In genomic region chr13:26558074-26558805, GRCh38 we compare ENCODE assay signal across 9 cellular contexts. TPM values are rescaled to one million over a fixed set of nuclear protein-coding genes. Genes with fewer than 3 reads are reported as not detected.
A peak's percentile ranks its signal among the peaks of the same experiment; 100 is the strongest.
DNase-seq lines count a peak whose midpoint lies in the region; ATAC-seq, FAIRE-seq and TF ChIP-seq lines count a peak whose summit lies in the region.
"Had no signal": no experiment of that assay in that cellular context is flagged by ENCODE, and none has a peak within 500 bp of the region (broad histone marks: within the 10 kb centered on the region; RNA-seq: fewer than 3 reads in every experiment).

No MANE protein-coding gene starts in this region.

- POLR2A ChIA-PET in MCF 10A (lab: Yijun Ruan, JAX) (interaction anchor here (0.5 to 3.5 kb wide), 15 partner anchors 9 to 373 kb away, joined by 3 to 20 read pairs (median 5); partner anchors contain the start of gene RNF6), HepG2 (lab: Yijun Ruan, JAX) (interaction anchor here (0.8 to 2.3 kb wide), 3 partner anchors 13 to 77 kb away, joined by 4 to 10 read pairs (median 5); no protein-coding TSS in a partner anchor)

- H3K9ac ChIP-seq in HUES48 (ENCODE audit: low read depth, low read length) (peak overlapping the region; percentile 60; the same call in 1 of the 2 replicates), HepG2 (ENCODE audit: insufficient read depth, low read depth, low read length) (peak overlapping the region; percentile 72)

- WGBS in HepG2 (ENCODE audit: low lambda C conversion rate): 65% methylated on average over 46 of the region's 73 CpGs
- WGBS in thyroid gland, 2 donors: 6 to 12% methylated on average over 17 to 33 of the region's 73 CpGs

- intact Hi-C loops in MCF 10A (cut with micrococcal nuclease) (loop anchor here (5.0 to 10.0 kb wide), 4 partner anchors 57 to 371 kb away; no protein-coding TSS in a partner anchor), HepG2 (cut with micrococcal nuclease; ENCODE audit: unreplicated experiment) (no loop called here), thyroid gland (cut with DNase I) (loop anchor here (10.0 kb wide), 1 partner anchor 47 kb away; no protein-coding TSS in a partner anchor)

- no peaks in the 10 kb centered on the region for H3K36me3 Mint-ChIP-seq in MCF 10A (ENCODE audit: insufficient read depth, unreplicated experiment)

- H3K79me2 ChIP-seq in HepG2 (ENCODE audit: insufficient read depth, low read length): peaks cover 35% of the 10 kb centered on the region

- peak; percentile 20 for DNase-seq in MCF 10A (ENCODE audit: unreplicated experiment)
- no peak for DNase-seq in HepG2 (ENCODE audit: low spot score)
- DNase-seq in thyroid gland: peak; percentile 24 to 25
- DNase-seq in stimulated activated naive CD4-positive, alpha-beta T cell (lab: John Stamatoyannopoulos, UW): no peak
- DNase-seq in NK-92 (lab: John Stamatoyannopoulos, UW; ENCODE audit: unreplicated experiment): no peak

- H3K4me1 Mint-ChIP-seq in MCF 10A (ENCODE audit: insufficient read depth, unreplicated experiment): peaks cover 15% of the 10 kb centered on the region

- no TSS peak for BruUV-seq in MCF 10A (replicated peaks; lab: Mats Ljungman, UMichigan)
- BruUV-seq in HepG2 (replicated peaks; lab: Mats Ljungman, UMichigan): no TSS peak

- H3K4me1 ChIP-seq in HUES48 (ENCODE audit: control insufficient read depth, insufficient read depth, low read length): peaks cover 21% of the 10 kb centered on the region
- H3K4me1 ChIP-seq in HepG2 (ENCODE audit: insufficient read depth, low read length): peaks cover 41% of the 10 kb centered on the region
- H3K4me1 ChIP-seq in thyroid gland: peaks cover 18 to 23% of the 10 kb centered on the region in 2 donors

- TF ChIP-seq POLR2A in HepG2 (IDR thresholded peaks at IDR 0.05; ENCODE audit: insufficient read depth in 1 of 2, low read depth in 2 of 2, low read length in 2 of 2) (no peak), thyroid gland (IDR thresholded peaks at IDR 0.05) (no peak)

- TF ChIP-seq CTCF in MCF 10A (IDR thresholded peaks at IDR 0.05; ENCODE audit: unreplicated experiment): no peak
- TF ChIP-seq CTCF in HepG2 (CRISPR knock-in tag; IDR thresholded peaks at IDR 0.05): no peak
- no peak for TF ChIP-seq CTCF in thyroid gland (IDR thresholded peaks at IDR 0.05)

- H3K4me3 Mint-ChIP-seq in MCF 10A (ENCODE audit: unreplicated experiment): peak overlapping the region; percentile 79

- in situ Hi-C loops in HepG2 (cut with HindIII; ENCODE audit: extremely low pct_ligation_motif_present, low pct_unique_long_range_greater_than_20kb): no loop called here

- no peak for FAIRE-seq in HepG2 (lab: Jason Lieb, UNC)

- H3K27ac ChIP-seq in HUES48 (ENCODE audit: low read depth, low read length): no peak overlapping the region
- H3K27ac ChIP-seq in HepG2 (ENCODE audit: extremely low read length, insufficient read depth, low read length): peak overlapping the region; percentile 44
- peak overlapping the region in 2 of 3 donors; percentile 21 to 40 for H3K27ac ChIP-seq in thyroid gland

- ATAC-seq in HepG2 (0 out of 3 replicates have a peak, but pooled peaks have one; percentile 5), HG02623 (IDR thresholded peaks at IDR 0.05; ENCODE audit: unreplicated experiment) (no peak)

- no peak for TF ChIP-seq RAD21 in HepG2 (CRISPR knock-in tag; IDR thresholded peaks at IDR 0.05)

- peaks cover 6% of the 10 kb centered on the region; the same call in 1 of the 2 replicates for H4K20me1 ChIP-seq in HepG2 (ENCODE audit: insufficient read depth, low read length)

- H3K27me3 ChIP-seq in HUES48 (ENCODE audit: control insufficient read depth, insufficient read depth, low read length) (peaks cover 21% of the 10 kb centered on the region), HepG2 (ENCODE audit: control insufficient read depth in 1 of 2, insufficient read depth in 2 of 2, low read length in 2 of 2) (0 out of 5 replicates have a peak, but pooled peaks cover 0 to 9% of the 10 kb centered on the region in 2 experiments), thyroid gland (no peaks in the 10 kb centered on the region)

- H3K36me3 ChIP-seq in HUES48 (ENCODE audit: control insufficient read depth, insufficient read depth, low read length) (no peaks in the 10 kb centered on the region), HepG2 (replicated peaks in 1 of 2; ENCODE audit: control insufficient read depth in 1 of 2, insufficient read depth in 2 of 2, low read length in 2 of 2) (no peaks in the 10 kb centered on the region), thyroid gland (no peaks in the 10 kb centered on the region)

- H3K4me3 ChIP-seq in GM08714 (ENCODE audit: low read length) (peak overlapping the region; percentile 50), HUES48 (ENCODE audit: low read depth, low read length) (peak overlapping the region; percentile 76), HepG2 (replicated peaks in 1 of 3; ENCODE audit: insufficient read depth in 1 of 3, low read depth in 2 of 3, low read length in 3 of 3) (peak overlapping the region; percentile 65 to 78 (median 72); a peak in 5 of 6 replicates), thyroid gland (replicated peaks in 1 of 3) (peak overlapping the region; percentile 37 to 93 (median 81))

- no peak overlapping the region for H2AFZ ChIP-seq in HepG2 (ENCODE audit: low read length)

- no peaks in the 10 kb centered on the region for H3K9me3 Mint-ChIP-seq in MCF 10A (ENCODE audit: unreplicated experiment)

- H3K9me3 ChIP-seq in HUES48 (ENCODE audit: control insufficient read depth, insufficient read depth, low read length): 0 out of 2 replicates have a peak, but pooled peaks cover 2% of the 10 kb centered on the region
- H3K9me3 ChIP-seq in HepG2 (ENCODE audit: low read length): no peaks in the 10 kb centered on the region; the same call in 1 of the 2 replicates
- no peaks in the 10 kb centered on the region for H3K9me3 ChIP-seq in thyroid gland

- TF ChIP-seq EP300 in HepG2 (IDR thresholded peaks at IDR 0.05; ENCODE audit: low read depth in 2 of 2, low read length in 2 of 2) (no peak), HepG2 (CRISPR knock-in tag; IDR thresholded peaks at IDR 0.05; ENCODE audit: borderline replicate concordance) (no peak)

- no peak overlapping the region for H3K27ac Mint-ChIP-seq in MCF 10A (ENCODE audit: low read depth, unreplicated experiment)

- CTCF ChIA-PET in MCF 10A (lab: Yijun Ruan, JAX): interaction anchor here (0.6 to 1.1 kb wide), 4 partner anchors 56 to 149 kb away, joined by 3 to 4 read pairs (median 3); no protein-coding TSS in a partner anchor
- CTCF ChIA-PET in HepG2 (lab: Yijun Ruan, JAX; ENCODE audit: low intra/inter-chr PET ratio, low total read pairs): no interaction called here

- peaks cover 11% of the 10 kb centered on the region for H3K27me3 Mint-ChIP-seq in MCF 10A (ENCODE audit: insufficient read depth, unreplicated experiment)

- peak overlapping the region; percentile 54 for H3K4me2 ChIP-seq in HepG2 (ENCODE audit: low read depth, low read length)

TF ChIP-seq in HepG2, 621 proteins besides CTCF, POLR2A, EP300 and RAD21 (continues in another document):
- no peak for TF ChIP-seq PITX1 (CRISPR knock-in tag; IDR thresholded peaks at IDR 0.05)
- no peak for TF ChIP-seq MYC (CRISPR knock-in tag; IDR thresholded peaks at IDR 0.05; ENCODE audit: borderline replicate concordance)
- TF ChIP-seq SRSF4 (IDR thresholded peaks at IDR 0.05; ENCODE audit: low read depth, low read length, poor library complexity, severe bottlenecking): no peak
- TF ChIP-seq AGO2 (optimal IDR thresholded peaks at IDR 0.05; ENCODE audit: low read depth, low read length): peak; percentile 59
- TF ChIP-seq ZFY (CRISPR knock-in tag; IDR thresholded peaks at IDR 0.05): peak; percentile 58; the same call in 1 of the 2 replicates
- no peak for TF ChIP-seq ZNF816 (CRISPR knock-in tag; IDR thresholded peaks at IDR 0.05; ENCODE audit: borderline replicate concordance)
- no peak for TF ChIP-seq RORA (CRISPR knock-in tag; IDR thresholded peaks at IDR 0.05)
- no peak for TF ChIP-seq ZNF710 (CRISPR knock-in tag; IDR thresholded peaks at IDR 0.05; ENCODE audit: borderline replicate concordance)

RNA-seq across cellular contexts. Expression of gene WASF3, which starts 0.8 kb away (rescaled TPM):
- total RNA-seq in MCF 10A (2022) (21.8 and 24.0 TPM in 2 replicates), HepG2 (2016; rRNA removed; fragmentation: Illumina TruSeq; extraction: Trizol) (10.4 and 13.3 TPM in 2 replicates), thyroid gland (10 to 100 TPM; 41.0 to 56.1 (median 48.6) TPM)
- total RNA-seq in HepG2 (2016; cell fraction: cytosol; rRNA removed; fragmentation: Illumina TruSeq; extraction: Trizol; ENCODE audit: low read depth): 2.9 and 3.0 TPM in 2 replicates
- 10.6 and 10.8 TPM in 2 replicates for total RNA-seq in HepG2 (2016; cell fraction: insoluble cytoplasmic fraction; rRNA removed; fragmentation: Illumina TruSeq; extraction: Trizol)
- total RNA-seq in HepG2 (2016; cell fraction: membrane; rRNA removed; fragmentation: Illumina TruSeq; extraction: Trizol): 17.8 and 19.7 TPM in 2 replicates
- total RNA-seq in HepG2 (2016; cell fraction: nucleus; rRNA removed; fragmentation: Illumina TruSeq; extraction: Trizol): 8.8 and 10.1 TPM in 2 replicates
- 12.1 and 17.2 TPM in 2 replicates for polyA plus RNA-seq in HepG2 (2011; rRNA removed)
- 7.4 and 8.4 TPM in 2 replicates for polyA plus RNA-seq in HepG2 (2011; cell fraction: cytosol; rRNA removed)
- polyA plus RNA-seq in HepG2 (2011; cell fraction: nucleus; rRNA removed): 8.3 and 8.8 TPM in 2 replicates
- 9.8 and 11.3 TPM in 2 replicates for polyA plus RNA-seq in HepG2 (2012)
- polyA plus RNA-seq in HepG2 (2016; cell fraction: cytosol; fragmentation: Illumina TruSeq; extraction: Trizol; ENCODE audit: low read depth): 2.2 and 2.4 TPM in 2 replicates
- 12.6 and 14.8 TPM in 2 replicates for polyA plus RNA-seq in HepG2 (2016; cell fraction: insoluble cytoplasmic fraction; fragmentation: Illumina TruSeq; extraction: Trizol; ENCODE audit: low read depth)
- 12.2 and 13.4 TPM in 2 replicates for polyA plus RNA-seq in HepG2 (2016; cell fraction: membrane; fragmentation: Illumina TruSeq; extraction: Trizol; ENCODE audit: low read depth)
- 13.2 and 13.7 TPM in 2 replicates for polyA plus RNA-seq in HepG2 (2016; cell fraction: nucleus; fragmentation: Illumina TruSeq; extraction: Trizol; ENCODE audit: insufficient read depth, low read depth)
- polyA minus RNA-seq in HepG2 (2011; rRNA and poly(A)+ RNA removed; ENCODE audit: low replicate concordance): 12.1 TPM in 1 of 2 replicates, not detected in the other
- 7.7 and 8.0 TPM in 2 replicates for polyA minus RNA-seq in HepG2 (2011; cell fraction: cytosol; rRNA and poly(A)+ RNA removed)
- 6.6 and 7.0 TPM in 2 replicates for polyA minus RNA-seq in HepG2 (2011; cell fraction: nucleus; rRNA and poly(A)+ RNA removed)
- total RNA-seq: T-helper 1 cell treated with Interleukin-12 subunit alpha and Interleukin-12 subunit beta and Interleukin-4 antibody, amounts not matched to agents 30 ng/mL and 1 ng/mL, for 36 hours had no signal

Comparison
In these comparisons a context has a peak if more than half of its experiments do, and no peak if none do; other contexts are left out.
1. DNase-seq: peak in MCF 10A (single experiment) and thyroid gland (2 of 2); none in HepG2 (single experiment), stimulated activated naive CD4-positive, alpha-beta T cell (0 of 6) and NK-92 (single experiment).
2. Peak in every context shown above with its lines, with median percentiles within 50 percentile points of each other: H3K4me3 ChIP-seq.